35 cellular contexts compared by ENCODE assay signal in the genomic region with DNA sequence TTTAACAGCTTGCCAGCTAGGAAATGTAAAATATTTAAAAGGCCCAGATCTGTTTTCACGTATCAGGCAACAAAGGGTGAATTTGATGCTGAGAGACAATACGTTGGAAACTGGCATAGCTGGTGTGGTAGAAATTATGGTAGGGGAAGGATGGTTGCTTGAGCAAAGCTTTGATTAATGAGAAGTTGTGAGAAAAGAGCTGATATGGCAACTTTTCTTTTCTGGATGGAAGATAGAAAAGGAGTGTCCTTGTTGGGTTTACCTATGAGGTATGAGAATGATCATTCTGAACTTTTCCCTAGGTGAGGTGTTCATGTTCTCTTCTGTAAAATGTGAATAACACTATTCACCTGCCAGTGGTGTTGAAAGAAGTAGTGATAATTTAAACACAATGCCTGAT. TPM values are rescaled to one million over a fixed set of nuclear protein-coding genes. Genes with fewer than 3 reads are reported as not detected.
DNase-seq lines count a peak whose midpoint lies in the region; ATAC-seq, FAIRE-seq and TF ChIP-seq lines count a peak whose summit lies in the region.
"Had no signal": no experiment of that assay in that cellular context is flagged by ENCODE, and none has a peak within 500 bp of the region (broad histone marks: within the 10 kb centered on the region; RNA-seq: fewer than 3 reads in every experiment).

No MANE protein-coding gene starts in this region.

- no peak overlapping the region for H2BK120ac ChIP-seq in IMR-90 (ENCODE audit: low read depth, low read length)

- no peak overlapping the region for H4K8ac ChIP-seq in IMR-90 (ENCODE audit: low read depth in 2 of 2, low read length in 2 of 2)

- no peaks in the 10 kb centered on the region for H3K27me3 ChIP-seq in HepG2 (ENCODE audit: control insufficient read depth in 1 of 2, insufficient read depth in 2 of 2, low read length in 2 of 2)
- H3K27me3 ChIP-seq in right lobe of liver = no peaks in the 10 kb centered on the region
- no peaks in the 10 kb centered on the region for H3K27me3 ChIP-seq in IMR-90 (ENCODE audit: control insufficient read depth, insufficient read depth, low read length)
- H3K27me3 ChIP-seq in K562 (ENCODE audit: control insufficient read depth in 2 of 2, insufficient read depth in 2 of 2, low read length in 2 of 2) = no peaks in the 10 kb centered on the region
- H3K27me3 ChIP-seq: BE2C; BLaER1; BLaER1 treated with 17β-estradiol and CSF1 and Interleukin-3, amounts not matched to agents 10 nM and 100 nM had no signal

- H3K4me2 ChIP-seq in HepG2 (ENCODE audit: low read depth, low read length) = no peak overlapping the region
- H3K4me2 ChIP-seq in IMR-90 (ENCODE audit: low read depth, low read length) = no peak overlapping the region
- no peak overlapping the region for H3K4me2 ChIP-seq in K562 (ENCODE audit: insufficient read depth, low read length)
- H3K4me2 ChIP-seq: A549; BLaER1; BLaER1 treated with 17β-estradiol and CSF1 and Interleukin-3, amounts not matched to agents 10 nM and 100 nM had no signal

- FAIRE-seq in HepG2 (lab: Jason Lieb, UNC) = no peak
- FAIRE-seq in K562 (lab: Jason Lieb, UNC) = no peak
- no peak for FAIRE-seq in kidney (lab: Jason Lieb, UNC)
- FAIRE-seq: A204.1, A549, D721Med had no signal

- H3K4ac ChIP-seq in IMR-90 (ENCODE audit: low read depth, low read length) = no peak overlapping the region

- no peak for TF ChIP-seq RAD21 in HepG2 (CRISPR knock-in tag; IDR thresholded peaks at IDR 0.05)
- TF ChIP-seq RAD21 in IMR-90 (IDR thresholded peaks at IDR 0.05; ENCODE audit: low read length) = no peak
- no peak for TF ChIP-seq RAD21 in K562 (CRISPR knock-in tag; conservative IDR thresholded peaks at IDR 0.05 in 1 of 2, IDR thresholded peaks at IDR 0.05 in 1 of 2)

- no peak overlapping the region for H3K4me3 Mint-ChIP-seq in chondrocyte (ENCODE audit: unreplicated experiment)
- H3K4me3 Mint-ChIP-seq: B cell; CD14-positive monocyte; CD4-positive, alpha-beta memory T cell; CD4-positive, alpha-beta T cell; CD4-positive, CD25-positive, alpha-beta regulatory T cell; CD8-positive, alpha-beta memory T cell; CD8-positive, alpha-beta T cell had no signal

- H3K9me3 ChIP-seq in HepG2 (ENCODE audit: low read length) (no peaks in the 10 kb centered on the region), right lobe of liver (no peaks in the 10 kb centered on the region), IMR-90 (ENCODE audit: control insufficient read depth, insufficient read depth, low read length) (no peaks in the 10 kb centered on the region), K562 (replicated peaks; ENCODE audit: control insufficient read depth, insufficient read depth, low read depth, low read length) (no peaks in the 10 kb centered on the region), kidney (ENCODE audit: control insufficient read depth in 1 of 2, low read length in 2 of 2) (no peaks in the 10 kb centered on the region)
- H3K9me3 ChIP-seq: BE2C, Caco-2 had no signal

- H3K79me1 ChIP-seq in IMR-90 (ENCODE audit: low read depth in 1 of 2, low read length in 2 of 2) = no peaks in the 10 kb centered on the region

- H3K9me3 Mint-ChIP-seq in chondrocyte (ENCODE audit: low read depth) = peaks cover 2% of the 10 kb centered on the region

- ATAC-seq in HepG2 = no peak
- no peak for ATAC-seq in right lobe of liver
- no peak for ATAC-seq in IMR-90 (ENCODE audit: low read depth)
- ATAC-seq in K562 = no peak
- ATAC-seq: A549; CD8-positive, alpha-beta T cell had no signal

- TF ChIP-seq POLR2A in HepG2 (IDR thresholded peaks at IDR 0.05; ENCODE audit: insufficient read depth in 1 of 2, low read depth in 2 of 2, low read length in 2 of 2) (no peak), right lobe of liver (IDR thresholded peaks at IDR 0.05) (no peak), IMR-90 (IDR thresholded peaks at IDR 0.05; ENCODE audit: low read depth, low read length) (no peak), K562 (conservative IDR thresholded peaks at IDR 0.05) (no peak)

- H3K36me3 ChIP-seq in HepG2 (replicated peaks in 1 of 2; ENCODE audit: control insufficient read depth in 1 of 2, insufficient read depth in 2 of 2, low read length in 2 of 2) (no peaks in the 10 kb centered on the region), right lobe of liver (no peaks in the 10 kb centered on the region), IMR-90 (ENCODE audit: control insufficient read depth, insufficient read depth, low read length) (no peaks in the 10 kb centered on the region), K562 (ENCODE audit: control insufficient read depth, insufficient read depth, low read length) (no peaks in the 10 kb centered on the region), kidney (ENCODE audit: control insufficient read depth in 1 of 2, insufficient read depth in 2 of 2, low read length in 2 of 2) (no peaks in the 10 kb centered on the region)
- H3K36me3 ChIP-seq: BE2C; BLaER1; BLaER1 treated with 17β-estradiol and CSF1 and Interleukin-3, amounts not matched to agents 10 nM and 100 nM had no signal

- CTCF ChIA-PET in HepG2 (lab: Yijun Ruan, JAX; ENCODE audit: low intra/inter-chr PET ratio, low total read pairs) = no interaction called here
- CTCF ChIA-PET in IMR-90 (lab: Yijun Ruan, JAX) = no interaction called here
- CTCF ChIA-PET in K562 (lab: Yijun Ruan, JAX; ENCODE audit: low intra/inter-chr PET ratio) = no interaction called here

- no peak overlapping the region for H3K27ac Mint-ChIP-seq in chondrocyte (ENCODE audit: unreplicated experiment)
- H3K27ac Mint-ChIP-seq: B cell; CD14-positive monocyte; CD4-positive, alpha-beta memory T cell; CD4-positive, alpha-beta T cell; CD4-positive, CD25-positive, alpha-beta regulatory T cell; CD8-positive, alpha-beta memory T cell; CD8-positive, alpha-beta T cell had no signal

- in situ Hi-C loops in HepG2 (cut with HindIII; ENCODE audit: extremely low pct_ligation_motif_present, low pct_unique_long_range_greater_than_20kb) (no loop called here), IMR-90 (cut with MboI; ENCODE audit: low sequenced_read_pairs) (no loop called here), K562 (cut with MboI) (no loop called here)

- no TSS peak for BruUV-seq in HepG2 (replicated peaks; lab: Mats Ljungman, UMichigan)
- no TSS peak for BruUV-seq in IMR-90 (replicated peaks; lab: Mats Ljungman, UMichigan)
- BruUV-seq in K562 (replicated peaks; lab: Mats Ljungman, UMichigan) = no TSS peak

- no peaks in the 10 kb centered on the region for H3K4me1 Mint-ChIP-seq in chondrocyte (ENCODE audit: low read depth)
- H3K4me1 Mint-ChIP-seq: B cell; CD14-positive monocyte; CD4-positive, CD25-positive, alpha-beta regulatory T cell had no signal

- no peaks in the 10 kb centered on the region for H3K36me3 Mint-ChIP-seq in chondrocyte (ENCODE audit: low read depth)
- H3K36me3 Mint-ChIP-seq: CD14-positive monocyte; CD4-positive, CD25-positive, alpha-beta regulatory T cell; CD8-positive, alpha-beta T cell had no signal

- no peak overlapping the region for H2BK15ac ChIP-seq in IMR-90 (ENCODE audit: low read depth, low read length)

- intact Hi-C loops in HepG2 (cut with micrococcal nuclease; ENCODE audit: unreplicated experiment) = no loop called here
- intact Hi-C loops in right lobe of liver (cut with DNase I) = no loop called here
- intact Hi-C loops in IMR-90 (cut with micrococcal nuclease) = no loop called here
- intact Hi-C loops in K562 (cut with micrococcal nuclease) = no loop called here
- intact Hi-C loops in kidney (cut with DNase I) = no loop called here

- H3K4me1 ChIP-seq in HepG2 (ENCODE audit: insufficient read depth, low read length) = no peaks in the 10 kb centered on the region
- no peaks in the 10 kb centered on the region for H3K4me1 ChIP-seq in right lobe of liver
- no peaks in the 10 kb centered on the region for H3K4me1 ChIP-seq in IMR-90 (ENCODE audit: control insufficient read depth, insufficient read depth, low read length)
- peaks cover 0 to 9% of the 10 kb centered on the region in 2 experiments; a peak in 2 of 5 replicates for H3K4me1 ChIP-seq in K562 (replicated peaks in 1 of 2; ENCODE audit: control insufficient read depth in 2 of 2, insufficient read depth in 2 of 2, low read length in 2 of 2)
- H3K4me1 ChIP-seq in kidney (ENCODE audit: control insufficient read depth in 1 of 2, insufficient read depth in 1 of 2, low read depth in 1 of 2, low read length in 2 of 2) = no peaks in the 10 kb centered on the region
- H3K4me1 ChIP-seq: A549; BE2C; BLaER1; BLaER1 treated with 17β-estradiol and CSF1 and Interleukin-3, amounts not matched to agents 10 nM and 100 nM; Caco-2 had no signal

- dilution Hi-C loops in IMR-90 (cut with HindIII; ENCODE audit: low sequenced_read_pairs, unreplicated experiment) = no loop called here

- TF ChIP-seq EP300 in HepG2 (IDR thresholded peaks at IDR 0.05; ENCODE audit: low read depth in 2 of 2, low read length in 2 of 2) (no peak), HepG2 (CRISPR knock-in tag; IDR thresholded peaks at IDR 0.05; ENCODE audit: borderline replicate concordance) (no peak), K562 (IDR thresholded peaks at IDR 0.05; ENCODE audit: low read length) (no peak)

- no peak overlapping the region for H2AK9ac ChIP-seq in IMR-90 (replicated peaks; ENCODE audit: low read depth, low read length, poor library complexity)

- H4K91ac ChIP-seq in IMR-90 (ENCODE audit: insufficient read depth, low read depth, low read length) = no peak overlapping the region

- no peak overlapping the region for H3K23ac ChIP-seq in IMR-90 (ENCODE audit: low read depth, low read length)

- no peaks in the 10 kb centered on the region for H4K20me1 ChIP-seq in HepG2 (ENCODE audit: insufficient read depth, low read length)
- no peaks in the 10 kb centered on the region for H4K20me1 ChIP-seq in IMR-90 (ENCODE audit: insufficient read depth, low read length)
- H4K20me1 ChIP-seq in K562 (replicated peaks; ENCODE audit: control insufficient read depth, insufficient read depth, low read length) = no peaks in the 10 kb centered on the region
- H4K20me1 ChIP-seq: BLaER1; BLaER1 treated with 17β-estradiol and CSF1 and Interleukin-3, amounts not matched to agents 10 nM and 100 nM had no signal

- peaks cover 15% of the 10 kb centered on the region for H3K27me3 Mint-ChIP-seq in chondrocyte (ENCODE audit: low read depth)

- H3K9me1 ChIP-seq in IMR-90 (ENCODE audit: insufficient read depth, low read length) (no peaks in the 10 kb centered on the region), K562 (ENCODE audit: control insufficient read depth, insufficient read depth, low read length) (no peaks in the 10 kb centered on the region)

- H2BK5ac ChIP-seq in IMR-90 (ENCODE audit: low read depth, low read length, poor library complexity, severe bottlenecking) = no peak overlapping the region

- H2AFZ ChIP-seq in HepG2 (ENCODE audit: low read length) (no peak overlapping the region), IMR-90 (replicated peaks; ENCODE audit: low read length, poor library complexity) (no peak overlapping the region), K562 (ENCODE audit: low read depth, low read length) (no peak overlapping the region)

- no peak overlapping the region for H2BK20ac ChIP-seq in IMR-90 (ENCODE audit: low read depth, low read length)

- POLR2A ChIA-PET in HepG2 (lab: Yijun Ruan, JAX) (no interaction called here), IMR-90 (lab: Charles Lee; ENCODE audit: unreplicated experiment) (no interaction called here), K562 (lab: Yijun Ruan, JAX) (interaction anchor here (1.0 kb wide), 1 partner anchor 18 kb away, joined by 3 read pairs; no protein-coding TSS in a partner anchor)

- H3K27ac ChIP-seq in HepG2 (ENCODE audit: extremely low read length, insufficient read depth, low read length) (no peak overlapping the region), right lobe of liver (no peak overlapping the region), IMR-90 (ENCODE audit: insufficient read depth, low read length) (no peak overlapping the region), K562 (ENCODE audit: extremely low read depth, low read depth, low read length) (no peak overlapping the region), kidney (ENCODE audit: low read depth in 2 of 2, low read length in 2 of 2) (no peak overlapping the region)
- H3K27ac ChIP-seq: 22Rv1; A549; BLaER1; BLaER1 treated with 17β-estradiol and CSF1 and Interleukin-3, amounts not matched to agents 10 nM and 100 nM; C4-2B had no signal

- TF ChIP-seq CTCF in HepG2 (CRISPR knock-in tag; IDR thresholded peaks at IDR 0.05) (no peak), right lobe of liver (IDR thresholded peaks at IDR 0.05) (no peak), IMR-90 (conservative IDR thresholded peaks at IDR 0.05; ENCODE audit: low read depth, low read length) (no peak), K562 (IDR thresholded peaks at IDR 0.05 in 2 of 3, conservative IDR thresholded peaks at IDR 0.05 in 1 of 3; ENCODE audit: insufficient read depth in 2 of 3, low read depth in 1 of 3, low read length in 3 of 3) (no peak), kidney (IDR thresholded peaks at IDR 0.05; ENCODE audit: borderline replicate concordance, extremely low read depth, insufficient read depth) (no peak), chondrocyte (IDR thresholded peaks at IDR 0.05) (no peak)

- H3K79me2 ChIP-seq in HepG2 (ENCODE audit: insufficient read depth, low read length) (no peaks in the 10 kb centered on the region), K562 (ENCODE audit: control insufficient read depth, insufficient read depth, low read length) (no peaks in the 10 kb centered on the region)

- no peak overlapping the region for H3K14ac ChIP-seq in IMR-90 (replicated peaks; ENCODE audit: low read depth, low read length)

- no peak overlapping the region for H4K5ac ChIP-seq in IMR-90 (ENCODE audit: low read depth, low read length)

- no peak overlapping the region for H3K4me3 ChIP-seq in HepG2 (replicated peaks in 1 of 3; ENCODE audit: insufficient read depth in 1 of 3, low read depth in 2 of 3, low read length in 3 of 3)
- H3K4me3 ChIP-seq in right lobe of liver = no peak overlapping the region
- H3K4me3 ChIP-seq in IMR-90 (ENCODE audit: insufficient read depth, low read depth, low read length) = no peak overlapping the region
- H3K4me3 ChIP-seq in K562 = no peak overlapping the region
- H3K4me3 ChIP-seq in kidney (ENCODE audit: low read length in 2 of 2) = no peak overlapping the region
- H3K4me3 ChIP-seq: A549; BLaER1; BLaER1 treated with 17β-estradiol and CSF1 and Interleukin-3, amounts not matched to agents 10 nM and 100 nM had no signal

- no peak overlapping the region for H2AK5ac ChIP-seq in IMR-90 (ENCODE audit: low read depth, low read length)

- WGBS in HepG2 (ENCODE audit: low lambda C conversion rate) = 3% methylated on average over 2 of the region's 2 CpGs
- 61% methylated on average over 2 of the region's 2 CpGs for WGBS in right lobe of liver (ENCODE audit: insufficient coverage, low coverage, low lambda C conversion rate, missing lambda C conversion rate)
- WGBS in IMR-90 (ENCODE audit: extremely low coverage in 2 of 2, insufficient read length in 1 of 2), 2 experiments = 42% methylated on average over 2 of the region's 2 CpGs; no CpG with 5 or more reads in 1 of the 2 experiments
- 45% methylated on average over 2 of the region's 2 CpGs for WGBS in K562 (ENCODE audit: insufficient coverage, low coverage, missing lambda C conversion rate)

- H3K56ac ChIP-seq in IMR-90 (ENCODE audit: extremely low read depth, insufficient read depth, low read length) = no peak overlapping the region

- H3K9ac ChIP-seq in HepG2 (ENCODE audit: insufficient read depth, low read depth, low read length) = no peak overlapping the region
- no peak overlapping the region for H3K9ac ChIP-seq in IMR-90 (ENCODE audit: low read depth, low read length)
- no peak overlapping the region for H3K9ac ChIP-seq in K562 (ENCODE audit: insufficient read depth in 1 of 2, low read depth in 2 of 2, low read length in 2 of 2)
- no peak overlapping the region for H3K9ac ChIP-seq in kidney (ENCODE audit: low read length in 2 of 2)
- H3K9ac ChIP-seq: BLaER1; BLaER1 treated with 17β-estradiol and CSF1 and Interleukin-3, amounts not matched to agents 10 nM and 100 nM had no signal

- no peak overlapping the region for H3K18ac ChIP-seq in IMR-90 (ENCODE audit: low read depth, low read length)

- no peak for DNase-seq in HepG2 (ENCODE audit: low spot score)
- no peak for DNase-seq in right lobe of liver
- no peak for DNase-seq in IMR-90
- no peak for DNase-seq in K562 (ENCODE audit: extremely low read depth in 1 of 4, low spot score in 3 of 4)
- DNase-seq in kidney = no peak
- DNase-seq in chondrocyte (ENCODE audit: low spot score) = no peak
- DNase-seq: 8988T; ACHN; AML-193; BE2C; C1 segment of cervical spinal cord; Caco-2; Calu3; CD4-positive, alpha-beta memory T cell; CD4-positive, alpha-beta T cell; CD4-positive, CD25-positive, alpha-beta regulatory T cell; CD8-positive, alpha-beta memory T cell; CD8-positive, alpha-beta T cell; COR-L47; DMS 273 treated with DMSO at 0.1 percent for 48 hours; DMS153; DMS53; DMS79; DMS79 treated with DMSO at 0.1 percent for 48 hours; DND-41; EL had no signal

RNA-seq across cellular contexts. Expression of a gene that starts 34.2 kb away (rescaled TPM):
- 6.6 and 7.7 TPM in 2 replicates for total RNA-seq in HepG2 (2016; rRNA removed; fragmentation: Illumina TruSeq; extraction: Trizol)
- 1.9 and 2.0 TPM in 2 replicates for total RNA-seq in HepG2 (2016; cell fraction: cytosol; rRNA removed; fragmentation: Illumina TruSeq; extraction: Trizol; ENCODE audit: low read depth)
- 7.2 and 8.6 TPM in 2 replicates for total RNA-seq in HepG2 (2016; cell fraction: insoluble cytoplasmic fraction; rRNA removed; fragmentation: Illumina TruSeq; extraction: Trizol)
- 8.1 and 8.6 TPM in 2 replicates for total RNA-seq in HepG2 (2016; cell fraction: membrane; rRNA removed; fragmentation: Illumina TruSeq; extraction: Trizol)
- 6.9 and 7.9 TPM in 2 replicates for total RNA-seq in HepG2 (2016; cell fraction: nucleus; rRNA removed; fragmentation: Illumina TruSeq; extraction: Trizol)
- 4.4 and 4.9 TPM in 2 replicates for polyA plus RNA-seq in HepG2 (2011; rRNA removed)
- polyA plus RNA-seq in HepG2 (2011; cell fraction: cytosol; rRNA removed) = 2.6 and 3.4 TPM in 2 replicates
- 6.1 and 9.1 TPM in 2 replicates for polyA plus RNA-seq in HepG2 (2011; cell fraction: nucleus; rRNA removed)
- 3.3 and 3.7 TPM in 2 replicates for polyA plus RNA-seq in HepG2 (2012)
- polyA plus RNA-seq in HepG2 (2016; cell fraction: cytosol; fragmentation: Illumina TruSeq; extraction: Trizol; ENCODE audit: low read depth) = 1.4 TPM in 2 replicates
- 4.4 and 5.3 TPM in 2 replicates for polyA plus RNA-seq in HepG2 (2016; cell fraction: insoluble cytoplasmic fraction; fragmentation: Illumina TruSeq; extraction: Trizol; ENCODE audit: low read depth)
- polyA plus RNA-seq in HepG2 (2016; cell fraction: membrane; fragmentation: Illumina TruSeq; extraction: Trizol; ENCODE audit: low read depth) = 3.3 and 3.7 TPM in 2 replicates
- polyA plus RNA-seq in HepG2 (2016; cell fraction: nucleus; fragmentation: Illumina TruSeq; extraction: Trizol; ENCODE audit: insufficient read depth, low read depth) = 5.0 and 8.2 TPM in 2 replicates
- polyA minus RNA-seq in HepG2 (2011; rRNA and poly(A)+ RNA removed; ENCODE audit: low replicate concordance) = 8.5 and 35.7 TPM in 2 replicates
- polyA minus RNA-seq in HepG2 (2011; cell fraction: cytosol; rRNA and poly(A)+ RNA removed) = 3.3 and 4.2 TPM in 2 replicates
- polyA minus RNA-seq in HepG2 (2011; cell fraction: nucleus; rRNA and poly(A)+ RNA removed) = 11.2 and 23.7 TPM in 2 replicates
- total RNA-seq in right lobe of liver = 1 to 10 TPM; 6.5 to 8.4 (median 7.2) TPM
- 3.9 and 5.2 TPM in 2 replicates for total RNA-seq in IMR-90 (2012; rRNA removed)
- 2.3 and 2.5 TPM in 2 replicates for polyA plus RNA-seq in IMR-90 (2012; rRNA removed)
- polyA plus RNA-seq in IMR-90 (2012; cell fraction: cytosol; rRNA removed) = 1.1 and 1.2 TPM in 2 replicates
- polyA plus RNA-seq in IMR-90 (2012; cell fraction: nucleus; rRNA removed; ENCODE audit: low replicate concordance) = 5.0 and 8.6 TPM in 2 replicates
- 13.0 and 13.7 TPM in 2 replicates for total RNA-seq in K562 (2011; cell fraction: chromatin; rRNA removed; ENCODE audit: low replicate concordance)
- 12.0 and 12.5 TPM in 2 replicates for total RNA-seq in K562 (2011; cell fraction: nucleolus; rRNA removed)
- 12.7 and 17.8 TPM in 2 replicates for total RNA-seq in K562 (2011; cell fraction: nucleoplasm; rRNA removed)
- total RNA-seq in K562 (2014; rRNA removed) = 11.3 and 12.2 TPM in 2 replicates
- 10.5 and 12.3 TPM in 2 replicates for total RNA-seq in K562 (2014; rRNA removed; fragmentation: Illumina TruSeq; extraction: Trizol)
- total RNA-seq in K562 (2015; rRNA removed; fragmentation: Illumina TruSeq; extraction: Trizol) = 13.6 and 15.6 TPM in 2 replicates
- 10.3 and 13.2 TPM in 2 replicates for total RNA-seq in K562 (2021)
- 3.4 and 9.2 TPM in 2 replicates for polyA plus RNA-seq in K562 (2011; rRNA removed)
- 2.5 and 5.0 TPM in 2 replicates for polyA plus RNA-seq in K562 (2011; cell fraction: cytosol; rRNA removed)
- 7.7 and 17.1 TPM in 2 replicates for polyA plus RNA-seq in K562 (2011; cell fraction: nucleus; rRNA removed)
- polyA plus RNA-seq in K562 (2012) = 9.2 and 14.9 TPM in 2 replicates
- polyA plus RNA-seq in K562 (2014; fragmentation: Illumina TruSeq; extraction: Trizol) = 8.8 and 10.8 TPM in 2 replicates
- 1 to 10 TPM; 2.5 to 3.0 TPM for polyA plus RNA-seq in K562 (2014; fragmentation: Nextera tagmentation; extraction: Ambion mirVana)
- polyA plus RNA-seq in K562 (2014; rRNA removed) = 6.9 and 7.4 TPM in 2 replicates
- polyA minus RNA-seq in K562 (2011; rRNA and poly(A)+ RNA removed) = 12.0 and 12.8 TPM in 2 replicates
- 5.4 and 6.0 TPM in 2 replicates for polyA minus RNA-seq in K562 (2011; cell fraction: cytosol; rRNA and poly(A)+ RNA removed)
- 13.3 and 16.8 TPM in 2 replicates for polyA minus RNA-seq in K562 (2011; cell fraction: nucleus; rRNA and poly(A)+ RNA removed)
- total RNA-seq in kidney = 23.8 TPM
- polyA plus RNA-seq in kidney (ENCODE audit: insufficient read depth, low read depth, low replicate concordance) = 7.7 TPM
- 8.4 to 12.8 TPM (median 11.1 TPM) in 3 replicates for total RNA-seq in chondrocyte
